ENCODE assay signal across 19 cellular contexts in genomic region chr2:30777662-30778505, GRCh38. TPM values are rescaled to one million over a fixed set of nuclear protein-coding genes. Genes with fewer than 3 reads are reported as not detected.
DNase-seq lines count a peak whose midpoint lies in the region; ATAC-seq, FAIRE-seq and TF ChIP-seq lines count a peak whose summit lies in the region.
"Had no signal": no experiment of that assay in that cellular context is flagged by ENCODE, and none has a peak within 500 bp of the region (broad histone marks: within the 10 kb centered on the region; RNA-seq: fewer than 3 reads in every experiment).

No MANE protein-coding gene starts in this region.

- H3T11ph ChIP-seq in H9 (ENCODE audit: low read length): no peak overlapping the region

- H3K27me3 ChIP-seq in H9 (ENCODE audit: insufficient read depth, low read length): no peaks in the 10 kb centered on the region
- H3K27me3 ChIP-seq in small intestine (ENCODE audit: control insufficient read depth in 2 of 2, insufficient read depth in 2 of 2, low read length in 2 of 2): no peaks in the 10 kb centered on the region

- no peak overlapping the region for H3K4me2 ChIP-seq in H9 (ENCODE audit: insufficient read depth, insufficient read length, low read length)
- H3K4me2 ChIP-seq: PC-9 had no signal

- no peak for FAIRE-seq in small intestine (lab: Jason Lieb, UNC)
- FAIRE-seq: HepG2 had no signal

- no peak overlapping the region for H3K23ac ChIP-seq in H9 (ENCODE audit: insufficient read length, low read depth, low read length)

- H3K9me3 ChIP-seq in H9 (ENCODE audit: control insufficient read depth, low read depth, low read length) (no peaks in the 10 kb centered on the region), small intestine (ENCODE audit: control insufficient read depth, low read depth) (no peaks in the 10 kb centered on the region)

- no peaks in the 10 kb centered on the region for H4K20me1 ChIP-seq in H9 (ENCODE audit: control insufficient read depth, insufficient read depth, insufficient read length)

- TF ChIP-seq CTCF in H9 (conservative IDR thresholded peaks at IDR 0.05) (no peak), lower leg skin (IDR thresholded peaks at IDR 0.05) (no peak)

- H3K36me3 Mint-ChIP-seq in H9 (ENCODE audit: insufficient read depth in 1 of 3, low read depth in 3 of 3): no peaks in the 10 kb centered on the region

- no peak overlapping the region for H2BK20ac ChIP-seq in H9 (ENCODE audit: low read depth, low read length, poor library complexity, severe bottlenecking)

- H3K4me1 Mint-ChIP-seq in H9: no peaks in the 10 kb centered on the region

- no peak for TF ChIP-seq POLR2A in lower leg skin (IDR thresholded peaks at IDR 0.05)

- no peak overlapping the region for H3K4me3 ChIP-seq in lower leg skin (ENCODE audit: low read depth, poor library complexity, severe bottlenecking)
- peak overlapping the region in 1 of 2 donors; percentile 18 for H3K4me3 ChIP-seq in small intestine (ENCODE audit: low read depth in 1 of 2, low read length in 2 of 2)
- H3K4me3 ChIP-seq: PC-9, SK-N-MC had no signal

- H2BK12ac ChIP-seq in H9 (ENCODE audit: insufficient read length, low read depth, low read length): no peak overlapping the region

- no peak overlapping the region for H3K14ac ChIP-seq in H9 (ENCODE audit: insufficient read depth, low read length)

- H4K5ac ChIP-seq in H9 (ENCODE audit: insufficient read length, low read depth, low read length): no peak overlapping the region

- H3K79me2 ChIP-seq in H9 (ENCODE audit: insufficient read depth, low read length): no peaks in the 10 kb centered on the region

- H4K91ac ChIP-seq in H9 (ENCODE audit: insufficient read length, low read depth, low read length): no peak overlapping the region

- no peak overlapping the region for H3K27ac ChIP-seq in H9 (ENCODE audit: insufficient read length, low read depth, low read length)
- H3K27ac ChIP-seq in small intestine (ENCODE audit: low read depth in 1 of 2, low read length in 1 of 2): peak overlapping the region; percentile 87
- H3K27ac ChIP-seq: C4-2B, PC-9, SK-N-MC had no signal

- H3K9me3 Mint-ChIP-seq in H9: no peaks in the 10 kb centered on the region

- H3K56ac ChIP-seq in H9 (ENCODE audit: insufficient read length, low read depth, low read length): no peak overlapping the region

- H2AFZ ChIP-seq in H9 (ENCODE audit: low read length): no peak overlapping the region
- H2AFZ ChIP-seq: PC-9 had no signal

- H4K8ac ChIP-seq in H9 (replicated peaks; ENCODE audit: insufficient read length, low read depth, low read length): no peak overlapping the region

- ATAC-seq in HG02588 (IDR thresholded peaks at IDR 0.05; ENCODE audit: unreplicated experiment): no peak
- ATAC-seq: HCT116 had no signal

- H2BK5ac ChIP-seq in H9 (ENCODE audit: insufficient read length, low read length): no peak overlapping the region

- no peaks in the 10 kb centered on the region for H3K4me1 ChIP-seq in H9 (ENCODE audit: insufficient read depth, low read length)
- H3K4me1 ChIP-seq in small intestine (ENCODE audit: control insufficient read depth in 2 of 2, insufficient read depth in 1 of 2, low read depth in 1 of 2, low read length in 1 of 2): peaks cover 6 to 11% of the 10 kb centered on the region in 2 donors

- no peaks in the 10 kb centered on the region for H3K79me1 ChIP-seq in H9 (ENCODE audit: insufficient read depth, low read depth, low read length, poor library complexity, severe bottlenecking)

- H3K4me3 Mint-ChIP-seq in H9: no peak overlapping the region; a peak in 1 of 5 replicates

- no peaks in the 10 kb centered on the region for H3K23me2 ChIP-seq in H9 (ENCODE audit: insufficient read length, low read depth, low read length, poor library complexity, severe bottlenecking)

- H3K18ac ChIP-seq in H9 (ENCODE audit: insufficient read length, low read depth, low read length): no peak overlapping the region

- H3K4ac ChIP-seq in H9 (ENCODE audit: low read depth, low read length): no peak overlapping the region

- WGBS in H9 (ENCODE audit: extremely low coverage, insufficient read length, low lambda C conversion rate): no CpG with 5 or more reads among the region's 12 CpGs
- 80 to 81% methylated on average over 12 of the region's 12 CpGs for WGBS in lower leg skin, 2 donors
- 18 to 56% (median 33%) methylated on average over 12 of the region's 12 CpGs for WGBS in small intestine, 3 donors

- H3K36me3 ChIP-seq in small intestine (ENCODE audit: control insufficient read depth in 2 of 2, insufficient read depth in 2 of 2, low read length in 2 of 2): no peaks in the 10 kb centered on the region

- no peak overlapping the region for H3K27ac Mint-ChIP-seq in H9

- H2AK5ac ChIP-seq in H9 (ENCODE audit: insufficient read length, low read length): no peak overlapping the region

- H3K27me3 Mint-ChIP-seq in H9 (ENCODE audit: low read depth): no peaks in the 10 kb centered on the region

- no peak overlapping the region for H2BK15ac ChIP-seq in H9 (ENCODE audit: low read depth, low read length)

- H2BK120ac ChIP-seq in H9 (ENCODE audit: low read depth, low read length, poor library complexity, severe bottlenecking): no peak overlapping the region

- no peak overlapping the region for H3K9ac ChIP-seq in H9 (ENCODE audit: extremely low read depth, insufficient read length, low read length)

- intact Hi-C loops in lower leg skin (cut with DNase I; ENCODE audit: low total_unique reads): no loop called here

- DNase-seq in H9: peak; percentile 9
- peak; percentile 23 for DNase-seq in activated CD8-positive, alpha-beta memory T cell treated with anti-CD3 and anti-CD28 coated beads, Interleukin-2, amount 50 U/mL, for 48 hours
- DNase-seq in lower leg skin (ENCODE audit: low spot score in 2 of 2): peak; percentile 1 to 40
- DNase-seq in small intestine: peak; percentile 92
- no peak for DNase-seq in NCI-H1930 (lab: John Stamatoyannopoulos, UW)
- DNase-seq in DMS153 treated with DMSO at 0.1 percent for 48 hours (lab: John Stamatoyannopoulos, UW; ENCODE audit: unreplicated experiment): no peak
- no peak for DNase-seq in NCI-H1694 treated with DMSO at 0.1 percent for 48 hours (lab: John Stamatoyannopoulos, UW)
- DNase-seq: DMS 273 treated with DMSO at 0.1 percent for 48 hours, KG1, NCI-H1436, NCI-H2081, PC-9 had no signal

RNA-seq across cellular contexts. Expression of gene CAPN13, which starts 29.4 kb away (rescaled TPM):
- 5.0 and 5.7 TPM in 2 replicates for total RNA-seq in H9 (2021)
- total RNA-seq in lower leg skin: under 1 TPM in 3 of 4 donors, not detected in 1; 0.10 to 0.45 (median 0.11) TPM
- 10 to 100 TPM; 39.6 to 85.9 (median 79.4) TPM for polyA plus RNA-seq in small intestine
- total RNA-seq: A673, HepG2, NCI-H460 had no signal
- polyA plus RNA-seq: HepG2 had no signal

Comparison
In these comparisons a context has a peak if more than half of its experiments do, and no peak if none do; other contexts are left out.
1. DNase-seq: peak in H9 (single experiment), activated CD8-positive, alpha-beta memory T cell treated with anti-CD3 and anti-CD28 coated beads, Interleukin-2, amount 50 U/mL, for 48 hours (single experiment), lower leg skin (2 of 2) and small intestine (single experiment); none in NCI-H1930 (0 of 2), DMS153 treated with DMSO at 0.1 percent for 48 hours (single experiment) and NCI-H1694 treated with DMSO at 0.1 percent for 48 hours (single experiment).